ENCODE assay signal across 1 cellular context in genomic region chr21:44942566-44942965, GRCh38.
TF ChIP-seq lines count a peak whose summit lies in the region.

No MANE protein-coding gene starts in this region.

TF ChIP-seq in WTC11, 78 proteins besides CTCF, POLR2A, EP300 and RAD21:
- TF ChIP-seq JAZF1 (CRISPR knock-in tag; IDR thresholded peaks at IDR 0.05): no peak
- TF ChIP-seq TEAD4 (CRISPR knock-in tag; IDR thresholded peaks at IDR 0.05): no peak
- no peak for TF ChIP-seq NFATC4 (CRISPR knock-in tag; IDR thresholded peaks at IDR 0.05)
- TF ChIP-seq ARID4B (CRISPR knock-in tag; IDR thresholded peaks at IDR 0.05; ENCODE audit: borderline replicate concordance): no peak
- TF ChIP-seq, protein P1, sequence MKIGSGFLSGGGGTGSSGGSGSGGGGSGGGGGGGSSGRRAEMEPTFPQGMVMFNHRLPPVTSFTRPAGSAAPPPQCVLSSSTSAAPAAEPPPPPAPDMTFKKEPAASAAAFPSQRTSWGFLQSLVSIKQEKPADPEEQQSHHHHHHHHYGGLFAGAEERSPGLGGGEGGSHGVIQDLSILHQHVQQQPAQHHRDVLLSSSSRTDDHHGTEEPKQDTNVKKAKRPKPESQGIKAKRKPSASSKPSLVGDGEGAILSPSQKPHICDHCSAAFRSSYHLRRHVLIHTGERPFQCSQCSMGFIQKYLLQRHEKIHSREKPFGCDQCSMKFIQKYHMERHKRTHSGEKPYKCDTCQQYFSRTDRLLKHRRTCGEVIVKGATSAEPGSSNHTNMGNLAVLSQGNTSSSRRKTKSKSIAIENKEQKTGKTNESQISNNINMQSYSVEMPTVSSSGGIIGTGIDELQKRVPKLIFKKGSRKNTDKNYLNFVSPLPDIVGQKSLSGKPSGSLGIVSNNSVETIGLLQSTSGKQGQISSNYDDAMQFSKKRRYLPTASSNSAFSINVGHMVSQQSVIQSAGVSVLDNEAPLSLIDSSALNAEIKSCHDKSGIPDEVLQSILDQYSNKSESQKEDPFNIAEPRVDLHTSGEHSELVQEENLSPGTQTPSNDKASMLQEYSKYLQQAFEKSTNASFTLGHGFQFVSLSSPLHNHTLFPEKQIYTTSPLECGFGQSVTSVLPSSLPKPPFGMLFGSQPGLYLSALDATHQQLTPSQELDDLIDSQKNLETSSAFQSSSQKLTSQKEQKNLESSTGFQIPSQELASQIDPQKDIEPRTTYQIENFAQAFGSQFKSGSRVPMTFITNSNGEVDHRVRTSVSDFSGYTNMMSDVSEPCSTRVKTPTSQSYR (CRISPR knock-in tag; IDR thresholded peaks at IDR 0.05): no peak
- no peak for TF ChIP-seq ELF4 (CRISPR knock-in tag; IDR thresholded peaks at IDR 0.05; ENCODE audit: low read depth)
- TF ChIP-seq SOX15 (CRISPR knock-in tag; IDR thresholded peaks at IDR 0.05): no peak
- no peak for TF ChIP-seq MYBL2 (CRISPR knock-in tag; IDR thresholded peaks at IDR 0.05)
- no peak for TF ChIP-seq TEAD1 (CRISPR knock-in tag; IDR thresholded peaks at IDR 0.05)
